9 cellular contexts compared by ENCODE assay signal in genomic region chr3:126261037-126261436, GRCh38.
DNase-seq lines count a peak whose midpoint lies in the region; ATAC-seq, FAIRE-seq and TF ChIP-seq lines count a peak whose summit lies in the region.
"Had no signal": no experiment of that assay in that cellular context is flagged by ENCODE, and none has a peak within 500 bp of the region (broad histone marks: within the 10 kb centered on the region; RNA-seq: fewer than 3 reads in every experiment).

No MANE protein-coding gene starts in this region.

- peak overlapping the region; percentile 67 for H3K9ac ChIP-seq in Loucy (ENCODE audit: low read depth, low read length, poor library complexity, severe bottlenecking)

- H3K4me1 Mint-ChIP-seq in chondrocyte (ENCODE audit: low read depth) = peaks cover 9% of the 10 kb centered on the region

- H3K79me2 ChIP-seq in Loucy (ENCODE audit: insufficient read depth, low read length) = no peaks in the 10 kb centered on the region

- no peaks in the 10 kb centered on the region for H3K9me3 ChIP-seq in Loucy (ENCODE audit: insufficient read depth, low read depth, low read length)

- peak overlapping the region; percentile 60 for H3K4me2 ChIP-seq in Loucy (ENCODE audit: low read depth, low read length, poor library complexity, severe bottlenecking)

- TF ChIP-seq CTCF in Loucy (conservative IDR thresholded peaks at IDR 0.05; ENCODE audit: low read length) = peak; percentile 68
- TF ChIP-seq CTCF in chondrocyte (IDR thresholded peaks at IDR 0.05) = no peak

- peaks cover 8% of the 10 kb centered on the region; the same call in 1 of the 2 replicates for H3F3A ChIP-seq in Loucy (ENCODE audit: low read depth)

- peak overlapping the region; percentile 41 for H2AFZ ChIP-seq in Loucy (ENCODE audit: low read length)

- DNase-seq in AML-193 (lab: John Stamatoyannopoulos, UW) (peak; percentile 75 to 81), chondrocyte (ENCODE audit: low spot score) (no peak), medulla oblongata (ENCODE audit: extremely low spot score) (peak; percentile 27), NCI-H748 treated with DMSO at 0.1 percent for 48 hours (lab: John Stamatoyannopoulos, UW) (no peak), frontal cortex (ENCODE audit: low spot score in 2 of 2) (no peak)

- peaks cover 39% of the 10 kb centered on the region for H3K4me1 ChIP-seq in Loucy (ENCODE audit: insufficient read depth, low read length, poor library complexity, severe bottlenecking)

- FAIRE-seq in frontal cortex (lab: Jason Lieb, UNC) = no peak
- FAIRE-seq: GM12891 had no signal

- H3K36me3 ChIP-seq in Loucy (ENCODE audit: insufficient read depth, low read length) = no peaks in the 10 kb centered on the region

- no peak overlapping the region for H3K4me3 Mint-ChIP-seq in chondrocyte (ENCODE audit: unreplicated experiment)

- peak overlapping the region; percentile 81 for H3K27ac Mint-ChIP-seq in chondrocyte (ENCODE audit: unreplicated experiment)

- no peaks in the 10 kb centered on the region for H4K20me1 ChIP-seq in Loucy (ENCODE audit: insufficient read depth, low read length, poor library complexity, severe bottlenecking)

- H3K9me3 Mint-ChIP-seq in chondrocyte (ENCODE audit: low read depth) = peaks cover 6% of the 10 kb centered on the region

- no peaks in the 10 kb centered on the region for H3K27me3 ChIP-seq in Loucy (ENCODE audit: insufficient read depth, low read length, poor library complexity, severe bottlenecking)

- H3K4me3 ChIP-seq in Loucy (ENCODE audit: low read length, poor library complexity, severe bottlenecking) = peak overlapping the region; percentile 13

- H3K36me3 Mint-ChIP-seq in chondrocyte (ENCODE audit: low read depth) = peaks cover 3% of the 10 kb centered on the region

- no peaks in the 10 kb centered on the region for H3K9me2 ChIP-seq in Loucy (replicated peaks; ENCODE audit: low read depth, low read length)

- H3K27me3 Mint-ChIP-seq in chondrocyte (ENCODE audit: low read depth) = no peaks in the 10 kb centered on the region

- no peak for ATAC-seq in GM21717 (IDR thresholded peaks at IDR 0.05; ENCODE audit: unreplicated experiment)
- no peak for ATAC-seq in HG03139 (IDR thresholded peaks at IDR 0.05; ENCODE audit: unreplicated experiment)

Comparison
In these comparisons a context has a peak if more than half of its experiments do, and no peak if none do; other contexts are left out.
1. DNase-seq: peak in AML-193 (2 of 2) and medulla oblongata (single experiment); none in chondrocyte (single experiment), NCI-H748 treated with DMSO at 0.1 percent for 48 hours (single experiment) and frontal cortex (0 of 2).